ENCODE assay signal across 10 cellular contexts in genomic region chr5:78534148-78535009, GRCh38.
DNase-seq lines count a peak whose midpoint lies in the region; ATAC-seq and TF ChIP-seq lines count a peak whose summit lies in the region.
"Had no signal": no experiment of that assay in that cellular context is flagged by ENCODE, and none has a peak within 500 bp of the region (broad histone marks: within the 10 kb centered on the region; RNA-seq: fewer than 3 reads in every experiment).

No MANE protein-coding gene starts in this region.

- peak overlapping the region; percentile 54 for H4K91ac ChIP-seq in IMR-90 (ENCODE audit: insufficient read depth, low read depth, low read length)

- peak overlapping the region; percentile 14; the same call in 2 of the 3 replicates for H2BK15ac ChIP-seq in IMR-90 (ENCODE audit: low read depth, low read length)

- peaks cover 15 to 56% of the 10 kb centered on the region in 2 experiments for H3K79me1 ChIP-seq in IMR-90 (ENCODE audit: low read depth in 1 of 2, low read length in 2 of 2)

- H3K4me3 ChIP-seq in IMR-90 (ENCODE audit: insufficient read depth, low read depth, low read length) (no peak overlapping the region), thoracic aorta (peak overlapping the region; percentile 54)

- H3K27me3 ChIP-seq in IMR-90 (ENCODE audit: control insufficient read depth, insufficient read depth, low read length) (no peaks in the 10 kb centered on the region), thoracic aorta (replicated peaks; ENCODE audit: insufficient read depth) (no peaks in the 10 kb centered on the region)

- peak overlapping the region; percentile 6 for H3K14ac ChIP-seq in IMR-90 (replicated peaks; ENCODE audit: low read depth, low read length)

- peaks cover 13% of the 10 kb centered on the region for H3K9me1 ChIP-seq in IMR-90 (ENCODE audit: insufficient read depth, low read length)

- H2AFZ ChIP-seq in IMR-90 (replicated peaks; ENCODE audit: low read length, poor library complexity), result peak overlapping the region; percentile 44

- peaks cover 8% of the 10 kb centered on the region for H3K4me1 ChIP-seq in IMR-90 (ENCODE audit: control insufficient read depth, insufficient read depth, low read length)
- peaks cover 17 to 68% of the 10 kb centered on the region in 2 donors for H3K4me1 ChIP-seq in thoracic aorta (ENCODE audit: control insufficient read depth in 1 of 2, low read depth in 2 of 2)

- H4K8ac ChIP-seq in IMR-90 (ENCODE audit: low read depth in 2 of 2, low read length in 2 of 2), result peak overlapping the region; percentile 33 to 76; a peak in 3 of 4 replicates

- peak overlapping the region; percentile 62 for H3K4ac ChIP-seq in IMR-90 (ENCODE audit: low read depth, low read length)

- dilution Hi-C loops in IMR-90 (cut with HindIII; ENCODE audit: low sequenced_read_pairs, unreplicated experiment), result no loop called here

- peak overlapping the region; percentile 61 for H2AK9ac ChIP-seq in IMR-90 (replicated peaks; ENCODE audit: low read depth, low read length, poor library complexity)

- H2AK5ac ChIP-seq in IMR-90 (ENCODE audit: low read depth, low read length), result peak overlapping the region; percentile 14; the same call in 1 of the 2 replicates

- CTCF ChIA-PET in IMR-90 (lab: Yijun Ruan, JAX), result interaction anchor here (0.7 to 1.7 kb wide), 2 partner anchors 67 to 143 kb away, joined by 3 to 8 read pairs; no protein-coding TSS in a partner anchor

- DNase-seq in IMR-90 (peak; percentile 72), dermis blood vessel endothelial cell (peak; percentile 69), medulla oblongata (ENCODE audit: extremely low spot score) (peak; percentile 48), thoracic aorta (ENCODE audit: low spot score) (peak; percentile 50), DMS53 (lab: John Stamatoyannopoulos, UW) (no peak), NCI-H1105 (lab: John Stamatoyannopoulos, UW) (no peak), NCI-H146 (lab: John Stamatoyannopoulos, UW) (no peak)
- no peak for DNase-seq in stimulated activated CD8-positive, alpha-beta memory T cell treated with anti-CD3 and anti-CD28 coated beads, Interleukin-4, amount 100 ng/mL, for 48 hours
- DNase-seq: NCI-H2227 treated with DMSO at 0.1 percent for 48 hours; stimulated activated CD4-positive, alpha-beta T cell treated with anti-CD3 and anti-CD28 coated beads, Interleukin-2, amount 100 ng/mL, for 48 hours had no signal

- H2BK120ac ChIP-seq in IMR-90 (ENCODE audit: low read depth, low read length), result peak overlapping the region; percentile 36

- ATAC-seq in IMR-90 (ENCODE audit: low read depth) (peak; percentile 15), thoracic aorta (ENCODE audit: insufficient number of reproducible peaks, low FRiP score, low read depth) (peak; percentile 33)

- peak overlapping the region; percentile 61 for H4K5ac ChIP-seq in IMR-90 (ENCODE audit: low read depth, low read length)

- H2BK5ac ChIP-seq in IMR-90 (ENCODE audit: low read depth, low read length, poor library complexity, severe bottlenecking), result peak overlapping the region; percentile 56

- peak overlapping the region; percentile 7; the same call in 1 of the 2 replicates for H3K9ac ChIP-seq in IMR-90 (ENCODE audit: low read depth, low read length)

- H3K9me3 ChIP-seq in IMR-90 (ENCODE audit: control insufficient read depth, insufficient read depth, low read length), result no peaks in the 10 kb centered on the region
- no peaks in the 10 kb centered on the region for H3K9me3 ChIP-seq in thoracic aorta

- no TSS peak for BruUV-seq in IMR-90 (replicated peaks; lab: Mats Ljungman, UMichigan)

- TF ChIP-seq CTCF in IMR-90 (conservative IDR thresholded peaks at IDR 0.05; ENCODE audit: low read depth, low read length) (no peak), thoracic aorta (IDR thresholded peaks at IDR 0.05) (no peak)

- intact Hi-C loops in IMR-90 (cut with micrococcal nuclease), result loop anchor here (5.0 to 10.0 kb wide), 2 partner anchors 273 to 360 kb away; no protein-coding TSS in a partner anchor

- TF ChIP-seq RAD21 in IMR-90 (IDR thresholded peaks at IDR 0.05; ENCODE audit: low read length), result no peak

- peak overlapping the region; percentile 87 for H3K18ac ChIP-seq in IMR-90 (ENCODE audit: low read depth, low read length)

- no peak overlapping the region for H3K56ac ChIP-seq in IMR-90 (ENCODE audit: extremely low read depth, insufficient read depth, low read length)

- WGBS in IMR-90 (ENCODE audit: extremely low coverage in 2 of 2, insufficient read length in 1 of 2), 2 experiments, result 81% methylated on average over 10 of the region's 26 CpGs; no CpG with 5 or more reads in 1 of the 2 experiments

- peak overlapping the region; percentile 15; the same call in 1 of the 2 replicates for H3K23ac ChIP-seq in IMR-90 (ENCODE audit: low read depth, low read length)

- 0 out of 2 replicates have a peak, but pooled peaks have one; percentile 15 for TF ChIP-seq POLR2A in IMR-90 (IDR thresholded peaks at IDR 0.05; ENCODE audit: low read depth, low read length)

- peak overlapping the region; percentile 16 for H2BK20ac ChIP-seq in IMR-90 (ENCODE audit: low read depth, low read length)

- H3K4me2 ChIP-seq in IMR-90 (ENCODE audit: low read depth, low read length), result no peak overlapping the region

- in situ Hi-C loops in IMR-90 (cut with MboI; ENCODE audit: low sequenced_read_pairs), result loop anchor here (5.0 to 10.0 kb wide), 3 partner anchors 67 to 360 kb away; no protein-coding TSS in a partner anchor

- H4K20me1 ChIP-seq in IMR-90 (ENCODE audit: insufficient read depth, low read length), result peaks cover 2% of the 10 kb centered on the region; the same call in 1 of the 2 replicates

- H3K36me3 ChIP-seq in IMR-90 (ENCODE audit: control insufficient read depth, insufficient read depth, low read length) (peaks cover 2% of the 10 kb centered on the region; the same call in 1 of the 2 replicates), thoracic aorta (no peaks in the 10 kb centered on the region)

- POLR2A ChIA-PET in IMR-90 (lab: Charles Lee; ENCODE audit: unreplicated experiment), result no interaction called here

- peak overlapping the region; percentile 13 for H3K27ac ChIP-seq in IMR-90 (ENCODE audit: insufficient read depth, low read length)
- peak overlapping the region; percentile 83 to 96 for H3K27ac ChIP-seq in thoracic aorta

TF ChIP-seq in IMR-90, 13 proteins besides CTCF, POLR2A, EP300 and RAD21:
- TF ChIP-seq FOS (IDR thresholded peaks at IDR 0.05; ENCODE audit: low read depth, low read length) (peak; percentile 33; the same call in 1 of the 2 replicates), CEBPB (IDR thresholded peaks at IDR 0.05; ENCODE audit: low read depth, low read length) (no peak), NFE2L2 (IDR thresholded peaks at IDR 0.05; ENCODE audit: low read depth, low read length) (peak; percentile 54; the same call in 1 of the 2 replicates), BHLHE40 (IDR thresholded peaks at IDR 0.05; ENCODE audit: low read depth, low read length) (0 out of 2 replicates have a peak, but pooled peaks have one; percentile 44), MAFK (IDR thresholded peaks at IDR 0.05; ENCODE audit: low read depth, low read length) (no peak), SMC3 (IDR thresholded peaks at IDR 0.05; ENCODE audit: low read depth, low read length) (no peak), MAZ (IDR thresholded peaks at IDR 0.05; ENCODE audit: borderline replicate concordance, low read depth, low read length) (no peak), USF2 (IDR thresholded peaks at IDR 0.05; ENCODE audit: low read depth, low read length) (no peak)

Comparison
In these comparisons a context has a peak if more than half of its experiments do, and no peak if none do; other contexts are left out.
1. DNase-seq: peak in IMR-90 (single experiment), dermis blood vessel endothelial cell (single experiment), medulla oblongata (single experiment) and thoracic aorta (single experiment); none in DMS53 (single experiment), stimulated activated CD8-positive, alpha-beta memory T cell treated with anti-CD3 and anti-CD28 coated beads, Interleukin-4, amount 100 ng/mL, for 48 hours (single experiment), NCI-H1105 (single experiment) and NCI-H146 (single experiment).